1 cellular context compared by ENCODE assay signal in genomic region chr1:25608488-25609178, GRCh38.
TF ChIP-seq lines count a peak whose summit lies in the region.

No MANE protein-coding gene starts in this region.

TF ChIP-seq in SK-N-SH treated with all-trans-retinoic acid at 6 μM for 48 hours, 23 proteins besides CTCF, POLR2A, EP300 and RAD21 (continued from another document):
- TF ChIP-seq TSHZ2 (CRISPR knock-in tag; IDR thresholded peaks at IDR 0.05) (no peak), SNAI2 (CRISPR knock-in tag; IDR thresholded peaks at IDR 0.05) (no peak)
